In the genomic region with DNA sequence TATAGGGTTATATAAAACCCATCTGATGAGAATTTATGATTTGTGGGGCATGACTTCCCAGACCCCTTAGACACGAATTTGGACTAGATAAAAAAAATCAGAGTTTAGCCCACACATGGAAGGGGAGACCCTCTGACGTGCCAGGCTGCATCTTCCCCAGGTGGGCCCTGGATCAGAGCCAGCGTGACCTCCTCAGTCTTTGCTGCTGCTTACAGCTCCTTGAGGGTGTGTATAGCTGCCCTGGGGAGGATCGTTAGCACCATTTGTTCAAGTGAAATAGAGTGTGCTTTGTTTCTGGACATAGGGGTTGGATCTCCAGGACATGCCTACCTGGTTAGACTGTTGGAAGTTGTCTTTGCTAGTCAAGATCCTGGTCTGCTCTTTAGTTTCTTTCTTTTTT, we compare ENCODE assay signal across 26 cellular contexts. TPM values are rescaled to one million over a fixed set of nuclear protein-coding genes. Genes with fewer than 3 reads are reported as not detected.
"Had no signal": no experiment of that assay in that cellular context is flagged by ENCODE, and none has a peak within 500 bp of the region (broad histone marks: within the 10 kb centered on the region; RNA-seq: fewer than 3 reads in every experiment).

No MANE protein-coding gene starts in this region.

- H3K36me3 ChIP-seq: neutrophil, ovary, right lobe of liver, sigmoid colon, stomach, thoracic aorta, thyroid gland, tibial nerve, upper lobe of left lung, vagina had no signal

- H3K9me3 Mint-ChIP-seq: nephron; stimulated activated effector memory CD8-positive, alpha-beta T cell treated with anti-CD3 and anti-CD28 coated beads, Interleukin-12 subunit alpha, Interleukin-12 subunit beta, amount 100 ng/mL, for 72 hours had no signal

- H3K4me3 ChIP-seq: ovary, psoas muscle, right lobe of liver, sigmoid colon, stomach, thoracic aorta, thyroid gland, tibial nerve, upper lobe of left lung, vagina had no signal

- H3K27me3 ChIP-seq: neutrophil, ovary, right lobe of liver, sigmoid colon, stomach, thyroid gland, tibial nerve, upper lobe of left lung, vagina had no signal

- ATAC-seq: naive thymus-derived CD4-positive, alpha-beta T cell; psoas muscle; right cardiac atrium; right lobe of liver; stimulated activated naive CD8-positive, alpha-beta T cell treated with anti-CD3 and anti-CD28 coated beads, Interleukin-15, Interleukin-2, amounts not matched to agents 100 U/mL and 50 U/mL, for 24 hours had no signal

- DNase-seq: naive thymus-derived CD4-positive, alpha-beta T cell; nucleus accumbens; ovary; psoas muscle; right cardiac atrium; right lobe of liver; sigmoid colon; small intestine; stimulated activated CD4-positive, alpha-beta T cell treated with anti-CD3 and anti-CD28 coated beads, Interleukin-15, amount 100 ng/mL, for 24 hours; stimulated activated CD4-positive, alpha-beta T cell treated with anti-CD3 and anti-CD28 coated beads, Interleukin-2, amount 100 ng/mL, for 24 hours; stimulated activated CD4-positive, alpha-beta T cell treated with anti-CD3 and anti-CD28 coated beads, Interleukin-2, amount 100 ng/mL, for 48 hours; stimulated activated CD4-positive, alpha-beta T cell treated with anti-CD3 and anti-CD28 coated beads, Interleukin-4, amount 100 ng/mL, for 24 hours; stimulated activated naive CD4-positive, alpha-beta T cell; stimulated activated naive CD8-positive, alpha-beta T cell treated with anti-CD3 and anti-CD28 coated beads, Interleukin-15, Interleukin-2, amounts not matched to agents 100 U/mL and 50 U/mL, for 24 hours; stomach; thyroid gland; trophoblast cell; upper lobe of left lung had no signal

- H3K27ac ChIP-seq: neutrophil, ovary, parathyroid adenoma, psoas muscle, right lobe of liver, sigmoid colon, stomach, thoracic aorta, thyroid gland, tibial nerve, upper lobe of left lung, vagina had no signal

- H3K9me3 ChIP-seq: neutrophil, ovary, psoas muscle, right lobe of liver, sigmoid colon, stomach, thoracic aorta, thyroid gland, tibial nerve, upper lobe of left lung, vagina had no signal

- H3K27ac Mint-ChIP-seq: naive thymus-derived CD4-positive, alpha-beta T cell; progenitor cell of endocrine pancreas; stimulated activated effector memory CD8-positive, alpha-beta T cell treated with anti-CD3 and anti-CD28 coated beads, Interleukin-12 subunit alpha, Interleukin-12 subunit beta, amount 100 ng/mL, for 72 hours had no signal

- H3K9ac ChIP-seq: parathyroid adenoma had no signal

- H3K4me3 Mint-ChIP-seq: naive thymus-derived CD4-positive, alpha-beta T cell; nephron; stimulated activated effector memory CD8-positive, alpha-beta T cell treated with anti-CD3 and anti-CD28 coated beads, Interleukin-12 subunit alpha, Interleukin-12 subunit beta, amount 100 ng/mL, for 72 hours had no signal

- H3K27me3 Mint-ChIP-seq: progenitor cell of endocrine pancreas had no signal

- H3K36me3 Mint-ChIP-seq: naive thymus-derived CD4-positive, alpha-beta T cell; stimulated activated effector memory CD8-positive, alpha-beta T cell treated with anti-CD3 and anti-CD28 coated beads, Interleukin-12 subunit alpha, Interleukin-12 subunit beta, amount 100 ng/mL, for 72 hours had no signal

- H3K4me1 ChIP-seq: parathyroid adenoma, psoas muscle, right lobe of liver, thyroid gland had no signal

RNA-seq across cellular contexts. Expression of gene DOCK1, which starts 54.2 kb away (rescaled TPM):
- polyA plus RNA-seq: naive thymus-derived CD4-positive, alpha-beta T cell had no signal
